9 cellular contexts compared by ENCODE assay signal in genomic region chr9:120711354-120711753, GRCh38. TPM values are rescaled to one million over a fixed set of nuclear protein-coding genes. Genes with fewer than 3 reads are reported as not detected.
DNase-seq lines count a peak whose midpoint lies in the region; ATAC-seq and TF ChIP-seq lines count a peak whose summit lies in the region.
"Had no signal": no experiment of that assay in that cellular context is flagged by ENCODE, and none has a peak within 500 bp of the region (broad histone marks: within the 10 kb centered on the region; RNA-seq: fewer than 3 reads in every experiment).

No MANE protein-coding gene starts in this region.

- peaks cover 62 to 80% of the 10 kb centered on the region in 2 experiments for H3K4me1 ChIP-seq in neutrophil (ENCODE audit: control insufficient read depth in 1 of 2, insufficient read depth in 1 of 2, low read depth in 1 of 2, low read length in 1 of 2)
- H3K4me1 ChIP-seq: uterus had no signal

- peak overlapping the region in 56 of 59 donors; percentile 27 to 99 (median 93) for H3K27ac ChIP-seq in dorsolateral prefrontal cortex
- peak overlapping the region; percentile 93 for H3K27ac ChIP-seq in neutrophil

- H3K4me3 ChIP-seq in dorsolateral prefrontal cortex (peak overlapping the region; percentile 34 to 99 (median 89)), neutrophil (ENCODE audit: low read depth in 1 of 2, low read length in 1 of 2) (peak overlapping the region; percentile 87 to 95)
- H3K4me3 ChIP-seq: uterus had no signal

- no peak for ATAC-seq in sciatic nerve
- no peak for ATAC-seq in left lobe of liver

- intact Hi-C loops in dorsolateral prefrontal cortex (cut with DNase I) (loop anchor here in 1 of 2 donors (5.0 to 10.0 kb wide), 3 partner anchors 59 to 163 kb away; partner anchors contain the start of genes FBXW2 and PHF19), sciatic nerve (cut with DNase I) (loop anchor here (10.0 kb wide), 1 partner anchor 87 kb away; no protein-coding TSS in a partner anchor)

- H3K27me3 ChIP-seq in dorsolateral prefrontal cortex (no peaks in the 10 kb centered on the region), neutrophil (no peaks in the 10 kb centered on the region)
- H3K27me3 ChIP-seq: uterus had no signal

- DNase-seq in DMS114 treated with DMSO at 0.1 percent for 48 hours (lab: John Stamatoyannopoulos, UW; ENCODE audit: unreplicated experiment) (peak; percentile 13), NAMALWA (ENCODE audit: low spot score) (peak; percentile 14), dorsolateral prefrontal cortex (no peak), NCI-H2196 (lab: John Stamatoyannopoulos, UW; ENCODE audit: unreplicated experiment) (no peak), sciatic nerve (ENCODE audit: low spot score) (no peak), left lobe of liver (ENCODE audit: low spot score) (no peak), ureter (ENCODE audit: low spot score) (no peak)
- DNase-seq: uterus had no signal

- no peaks in the 10 kb centered on the region for H3K9me3 ChIP-seq in neutrophil
- H3K9me3 ChIP-seq: uterus had no signal

- TF ChIP-seq CTCF in dorsolateral prefrontal cortex (IDR thresholded peaks at IDR 0.05 in 54 of 56, conservative IDR thresholded peaks at IDR 0.05 in 2 of 56; ENCODE audit: low read depth in 1 of 56, partially characterized antibody in 56 of 56) = peak in 19 of 56 donors; percentile 7 to 37 (median 19)
- TF ChIP-seq CTCF in neutrophil (IDR thresholded peaks at IDR 0.05) = no peak

- peaks cover 37% of the 10 kb centered on the region for H3K36me3 ChIP-seq in neutrophil
- H3K36me3 ChIP-seq: uterus had no signal

RNA-seq across cellular contexts. Expression of gene MEGF9, which starts 2.9 kb away (rescaled TPM):
- total RNA-seq in dorsolateral prefrontal cortex = 10 to 100 TPM; 47.2 to 92.6 (median 64.9) TPM
- 132 TPM for total RNA-seq in sciatic nerve
- 26.4 TPM for total RNA-seq in left lobe of liver
- total RNA-seq in ureter = 22.3 TPM

Comparison
In these comparisons a context has a peak if more than half of its experiments do, and no peak if none do; other contexts are left out.
1. DNase-seq: peak in DMS114 treated with DMSO at 0.1 percent for 48 hours (single experiment) and NAMALWA (single experiment); none in dorsolateral prefrontal cortex (0 of 10), NCI-H2196 (single experiment), sciatic nerve (single experiment), left lobe of liver (single experiment) and ureter (single experiment).